8 cellular contexts compared by ENCODE assay signal in the genomic region with DNA sequence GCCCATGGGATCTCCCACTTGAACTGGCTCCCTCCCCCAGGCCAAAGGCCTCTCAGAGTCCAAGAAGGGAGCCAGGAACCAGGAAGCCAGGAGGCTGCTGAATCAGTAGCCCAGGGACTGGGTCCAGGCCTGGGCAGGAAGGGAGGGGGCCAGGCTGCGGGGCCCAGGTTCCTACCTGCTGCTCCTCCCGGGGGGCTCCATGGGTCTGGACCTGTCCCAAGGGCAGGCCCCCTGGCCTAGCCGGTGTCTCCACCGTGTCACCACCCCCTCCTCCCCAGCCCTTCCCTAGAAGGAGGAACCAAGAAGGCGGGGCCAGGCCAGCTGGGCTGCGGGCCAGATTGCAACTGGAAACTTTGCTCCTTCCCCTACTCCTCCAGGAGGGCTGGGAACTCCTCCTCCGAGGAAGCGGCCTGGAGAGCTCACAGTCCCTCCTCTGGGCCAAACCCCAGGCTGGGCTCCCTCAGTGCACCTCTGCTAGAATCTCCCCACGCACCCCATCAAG. TPM values are rescaled to one million over a fixed set of nuclear protein-coding genes. Genes with fewer than 3 reads are reported as not detected.
DNase-seq lines count a peak whose midpoint lies in the region; ATAC-seq and TF ChIP-seq lines count a peak whose summit lies in the region.

Gene IQSEC2 (minus strand): TSS at position 264 of the 502 bp plus-strand sequence.

- WGBS in prostate gland: 3% methylated on average over 3 of the region's 9 CpGs

- H3K36me3 ChIP-seq in cardiac muscle cell: no peaks in the 10 kb centered on the region
- no peaks in the 10 kb centered on the region for H3K36me3 ChIP-seq in prostate gland

- H3K4me1 ChIP-seq in cardiac muscle cell (ENCODE audit: low read depth) (peaks cover 7% of the 10 kb centered on the region), prostate gland (replicated peaks) (no peaks in the 10 kb centered on the region)

- DNase-seq in AG08396 (ENCODE audit: low spot score) (peak; percentile 78), amniotic epithelial cell (ENCODE audit: low read depth) (peak; percentile 71), cardiac muscle cell (ENCODE audit: low read depth in 1 of 2, low spot score in 1 of 2) (peak; percentile 75 to 84), prostate gland (ENCODE audit: low spot score) (peak; percentile 72), NCI-H1048 (lab: John Stamatoyannopoulos, UW) (no peak), COLO668 (lab: John Stamatoyannopoulos, UW; ENCODE audit: unreplicated experiment) (no peak)

- peak within 1 kb of the TSS; percentile 24 for H3K4me3 ChIP-seq in cardiac muscle cell
- H3K4me3 ChIP-seq in prostate gland: peak within 1 kb of the TSS; percentile 16 to 25

- TF ChIP-seq POLR2A in prostate gland (IDR thresholded peaks at IDR 0.05): peak; percentile 44

- H3K9me3 ChIP-seq in cardiac muscle cell (ENCODE audit: low read depth): no peaks in the 10 kb centered on the region
- no peaks in the 10 kb centered on the region for H3K9me3 ChIP-seq in prostate gland

- intact Hi-C loops in prostate gland (cut with DNase I): loop anchor here (5.0 to 10.0 kb wide), 2 partner anchors 41 to 153 kb away; partner anchors contain the start of gene HSD17B10

- no peak for ATAC-seq in HG03571 (IDR thresholded peaks at IDR 0.05; ENCODE audit: unreplicated experiment)

- no peak for TF ChIP-seq CTCF in cardiac muscle cell (IDR thresholded peaks at IDR 0.05; ENCODE audit: low read depth, low read length)
- TF ChIP-seq CTCF in prostate gland (IDR thresholded peaks at IDR 0.05): no peak

- TF ChIP-seq RAD21 in Ishikawa (IDR thresholded peaks at IDR 0.05; ENCODE audit: low read depth): no peak

- no peak for TF ChIP-seq EP300 in Ishikawa (IDR thresholded peaks at IDR 0.05; ENCODE audit: borderline replicate concordance)

- no peaks in the 10 kb centered on the region for H3K27me3 ChIP-seq in cardiac muscle cell
- H3K27me3 ChIP-seq in prostate gland (replicated peaks; ENCODE audit: insufficient read depth): no peaks in the 10 kb centered on the region

- peak within 1 kb of the TSS; percentile 73 for H3K27ac ChIP-seq in cardiac muscle cell
- H3K27ac ChIP-seq in prostate gland: peak within 1 kb of the TSS; percentile 64 to 71

TF ChIP-seq in Ishikawa, 13 proteins besides CTCF, POLR2A, EP300 and RAD21:
- TF ChIP-seq, protein P1, sequence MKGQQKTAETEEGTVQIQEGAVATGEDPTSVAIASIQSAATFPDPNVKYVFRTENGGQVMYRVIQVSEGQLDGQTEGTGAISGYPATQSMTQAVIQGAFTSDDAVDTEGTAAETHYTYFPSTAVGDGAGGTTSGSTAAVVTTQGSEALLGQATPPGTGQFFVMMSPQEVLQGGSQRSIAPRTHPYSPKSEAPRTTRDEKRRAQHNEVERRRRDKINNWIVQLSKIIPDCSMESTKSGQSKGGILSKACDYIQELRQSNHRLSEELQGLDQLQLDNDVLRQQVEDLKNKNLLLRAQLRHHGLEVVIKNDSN (IDR thresholded peaks at IDR 0.05): no peak
- TF ChIP-seq NFIC (IDR thresholded peaks at IDR 0.05): peak; percentile 44; the same call in 1 of the 2 replicates

RNA-seq across cellular contexts. Expression of gene IQSEC2, which starts in this region (rescaled TPM):
- 35.3 and 37.0 TPM in 2 replicates for total RNA-seq in cardiac muscle cell
- 14.3 and 23.3 TPM in 2 replicates for polyA plus RNA-seq in cardiac muscle cell
- total RNA-seq in prostate gland: 10 to 100 TPM; 19.8 to 38.7 TPM

Comparison
In these comparisons a context has a peak if more than half of its experiments do, and no peak if none do; other contexts are left out.
1. DNase-seq: peak in AG08396 (single experiment), amniotic epithelial cell (single experiment), cardiac muscle cell (2 of 2) and prostate gland (single experiment); none in NCI-H1048 (single experiment) and COLO668 (single experiment).